1 cellular context compared by ENCODE assay signal in genomic region chr4:182880387-182881356, GRCh38.
TF ChIP-seq lines count a peak whose summit lies in the region.

No MANE protein-coding gene starts in this region.

TF ChIP-seq in HepG2, 621 proteins besides CTCF, POLR2A, EP300 and RAD21 (continued from another document and continues in another):
- TF ChIP-seq TFDP2 (CRISPR knock-in tag; IDR thresholded peaks at IDR 0.05) (peak; percentile 81), ZNF891 (CRISPR knock-in tag; IDR thresholded peaks at IDR 0.05) (no peak; the same call in 1 of the 2 replicates), ZNF564 (CRISPR knock-in tag; IDR thresholded peaks at IDR 0.05) (peak; percentile 71; the same call in 1 of the 2 replicates), ZBTB3 (CRISPR knock-in tag; IDR thresholded peaks at IDR 0.05; ENCODE audit: borderline replicate concordance, low read depth) (peak; percentile 50; the same call in 1 of the 2 replicates), THAP9 (CRISPR knock-in tag; IDR thresholded peaks at IDR 0.05; ENCODE audit: borderline replicate concordance) (peak; percentile 55; the same call in 1 of the 2 replicates), ARID4A (CRISPR knock-in tag; IDR thresholded peaks at IDR 0.05; ENCODE audit: borderline replicate concordance) (peak; percentile 62; the same call in 1 of the 2 replicates), ZNF784 (CRISPR knock-in tag; IDR thresholded peaks at IDR 0.05; ENCODE audit: borderline replicate concordance) (0 out of 2 replicates have a peak, but pooled peaks have one; percentile 77), NR2C2 (CRISPR knock-in tag; IDR thresholded peaks at IDR 0.05; ENCODE audit: borderline replicate concordance) (peak; percentile 45; the same call in 1 of the 2 replicates), SIN3A (IDR thresholded peaks at IDR 0.05; ENCODE audit: borderline replicate concordance, low read depth, low read length) (no peak), PCBP2 (optimal IDR thresholded peaks at IDR 0.05; ENCODE audit: low read depth, low read length, poor library complexity, severe bottlenecking) (no peak), BORCS8-MEF2B (CRISPR knock-in tag; IDR thresholded peaks at IDR 0.05) (peak; percentile 76), ZNF251 (CRISPR knock-in tag; IDR thresholded peaks at IDR 0.05) (no peak), NRL (CRISPR knock-in tag; IDR thresholded peaks at IDR 0.05; ENCODE audit: borderline replicate concordance) (no peak), ZNF354B (CRISPR knock-in tag; IDR thresholded peaks at IDR 0.05) (no peak), ZNF205 (CRISPR knock-in tag; IDR thresholded peaks at IDR 0.05) (peak; percentile 41; the same call in 1 of the 2 replicates), DDIT3 (CRISPR knock-in tag; IDR thresholded peaks at IDR 0.05) (no peak), SOX6 (IDR thresholded peaks at IDR 0.05) (no peak), SOX6 (CRISPR knock-in tag; IDR thresholded peaks at IDR 0.05) (peak; percentile 88), ZNF800 (CRISPR knock-in tag; IDR thresholded peaks at IDR 0.05) (no peak), ZNF589 (CRISPR knock-in tag; conservative IDR thresholded peaks at IDR 0.05) (no peak), GATAD1 (CRISPR knock-in tag; IDR thresholded peaks at IDR 0.05) (no peak; the same call in 1 of the 2 replicates), ATRX (CRISPR knock-in tag; IDR thresholded peaks at IDR 0.05; ENCODE audit: borderline replicate concordance) (no peak), ZNF281 (CRISPR knock-in tag; IDR thresholded peaks at IDR 0.05; ENCODE audit: borderline replicate concordance) (no peak), ZFP1 (CRISPR knock-in tag; IDR thresholded peaks at IDR 0.05) (0 out of 2 replicates have a peak, but pooled peaks have one; percentile 77), KLF15 (CRISPR knock-in tag; IDR thresholded peaks at IDR 0.05; ENCODE audit: borderline replicate concordance) (no peak), ZNF513 (CRISPR knock-in tag; conservative IDR thresholded peaks at IDR 0.05) (no peak), NFE2L1 (CRISPR knock-in tag; IDR thresholded peaks at IDR 0.05; ENCODE audit: borderline replicate concordance) (no peak), RFX3 (CRISPR knock-in tag; IDR thresholded peaks at IDR 0.05) (no peak), IRF1 (CRISPR knock-in tag; IDR thresholded peaks at IDR 0.05; ENCODE audit: low read depth) (no peak; the same call in 1 of the 2 replicates), ZNF512 (CRISPR knock-in tag; IDR thresholded peaks at IDR 0.05) (peak; percentile 27; the same call in 1 of the 2 replicates), ZSCAN21 (CRISPR knock-in tag; IDR thresholded peaks at IDR 0.05; ENCODE audit: borderline replicate concordance) (peak; percentile 93), ZNF569 (CRISPR knock-in tag; IDR thresholded peaks at IDR 0.05; ENCODE audit: borderline replicate concordance) (0 out of 2 replicates have a peak, but pooled peaks have one; percentile 50), PHF8 (CRISPR knock-in tag; IDR thresholded peaks at IDR 0.05) (no peak; the same call in 1 of the 2 replicates), SNRNP70 (IDR thresholded peaks at IDR 0.05; ENCODE audit: low read depth, low read length) (no peak), ZNF441 (CRISPR knock-in tag; IDR thresholded peaks at IDR 0.05; ENCODE audit: borderline replicate concordance) (peak; percentile 75; the same call in 1 of the 2 replicates), THAP7 (CRISPR knock-in tag; IDR thresholded peaks at IDR 0.05) (peak; percentile 65; the same call in 1 of the 2 replicates), ZNF496 (CRISPR knock-in tag; IDR thresholded peaks at IDR 0.05; ENCODE audit: insufficient replicate concordance) (no peak), MTA1 (CRISPR knock-in tag; IDR thresholded peaks at IDR 0.05; ENCODE audit: borderline replicate concordance) (peak; percentile 78; the same call in 1 of the 2 replicates), ZBTB38 (CRISPR knock-in tag; IDR thresholded peaks at IDR 0.05) (peak; percentile 88), SCMH1 (CRISPR knock-in tag; IDR thresholded peaks at IDR 0.05; ENCODE audit: borderline replicate concordance) (no peak)
